In genomic region chr11:35953081-35953480, GRCh38 we compare ENCODE assay signal across 15 cellular contexts. TPM values are rescaled to one million over a fixed set of nuclear protein-coding genes. Genes with fewer than 3 reads are reported as not detected.
A peak's percentile ranks its signal among the peaks of the same experiment; 100 is the strongest.
DNase-seq lines count a peak whose midpoint lies in the region; ATAC-seq and TF ChIP-seq lines count a peak whose summit lies in the region.
"Had no signal": no experiment of that assay in that cellular context is flagged by ENCODE, and none has a peak within 500 bp of the region (broad histone marks: within the 10 kb centered on the region; RNA-seq: fewer than 3 reads in every experiment).

No MANE protein-coding gene starts in this region.

- CTCF ChIA-PET in PC-9 (lab: Charles Lee) = no interaction called here

- peaks cover 86% of the 10 kb centered on the region for H3K79me2 ChIP-seq in PC-9 (ENCODE audit: low read depth)
- H3K79me2 ChIP-seq: parathyroid adenoma had no signal

- BruUV-seq in PC-9 (replicated peaks; lab: Mats Ljungman, UMichigan) = no TSS peak

- ATAC-seq in HG02571 (IDR thresholded peaks at IDR 0.05; ENCODE audit: unreplicated experiment) (no peak), HG03039 (IDR thresholded peaks at IDR 0.05; ENCODE audit: unreplicated experiment) (no peak)
- ATAC-seq: activated T-helper 17 cell treated with anti-CD3 and anti-CD28 coated beads, Interleukin-2, amount 50 U/mL, for 72 hours had no signal

- no peak overlapping the region for H3K4me3 Mint-ChIP-seq in activated T-helper 1 cell treated with anti-CD3 and anti-CD28 coated beads, Interleukin-12 subunit alpha, Interleukin-12 subunit beta, Interleukin-2, Interleukin-4 antibody, amounts not matched to agents 30 ng/mL and 10 ng/mL and 1 ng/mL, durations not matched to agents 14 hours and 24 hours and 36 hours
- H3K4me3 Mint-ChIP-seq: activated T-helper 17 cell treated with anti-CD3 and anti-CD28 coated beads, Interleukin-2, amount 50 U/mL, for 72 hours had no signal

- H3K27me3 Mint-ChIP-seq in activated T-helper 1 cell treated with anti-CD3 and anti-CD28 coated beads, Interleukin-12 subunit alpha, Interleukin-12 subunit beta, Interleukin-2, Interleukin-4 antibody, amounts not matched to agents 30 ng/mL and 10 ng/mL and 1 ng/mL, durations not matched to agents 14 hours and 24 hours and 36 hours (ENCODE audit: insufficient read depth) = no peaks in the 10 kb centered on the region

- H3K36me3 ChIP-seq in SJCRH30 (no peaks in the 10 kb centered on the region; the same call in 1 of the 2 replicates), PC-9 (ENCODE audit: low read depth) (no peaks in the 10 kb centered on the region)

- DNase-seq in COLO829 (ENCODE audit: low spot score) = peak; percentile 63
- peak; percentile 68 to 72 for DNase-seq in SJCRH30
- peak; percentile 48 to 79 (median 64) for DNase-seq in dorsolateral prefrontal cortex
- peak; percentile 43 for DNase-seq in occipital lobe (lab: John Stamatoyannopoulos, UW)
- DNase-seq in PC-9 = no peak
- no peak for DNase-seq in activated T-helper 1 cell treated with anti-CD3 and anti-CD28 coated beads, Interleukin-12 subunit alpha, Interleukin-12 subunit beta, Interleukin-2, Interleukin-4 antibody, amounts not matched to agents 30 ng/mL and 10 ng/mL and 1 ng/mL, durations not matched to agents 14 hours and 24 hours and 36 hours (ENCODE audit: low spot score)
- DNase-seq: AML-193; NCI-H510A treated with DMSO at 0.1 percent for 48 hours; RPMI8226; stimulated activated CD4-positive, alpha-beta T cell treated with anti-CD3 and anti-CD28 coated beads, Interleukin-2, amount 100 ng/mL, for 24 hours had no signal

- intact Hi-C loops in dorsolateral prefrontal cortex (cut with DNase I) = no loop called here
- intact Hi-C loops in PC-9 (cut with micrococcal nuclease; ENCODE audit: unreplicated experiment) = no loop called here
- intact Hi-C loops in activated T-helper 1 cell treated with anti-CD3 and anti-CD28 coated beads, Interleukin-12 subunit alpha, Interleukin-12 subunit beta, Interleukin-2, Interleukin-4 antibody, amounts not matched to agents 30 ng/mL and 10 ng/mL and 1 ng/mL, durations not matched to agents 14 hours and 24 hours and 36 hours (cut with micrococcal nuclease) = no loop called here

- H3K4me3 ChIP-seq in SJCRH30 (no peak overlapping the region), dorsolateral prefrontal cortex (peak overlapping the region in 25 of 59 donors; percentile 1 to 41 (median 13)), PC-9 (no peak overlapping the region)

- H3K4me1 ChIP-seq in SJCRH30 (peaks cover 42% of the 10 kb centered on the region), PC-9 (replicated peaks; ENCODE audit: insufficient read depth) (peaks cover 6% of the 10 kb centered on the region; the same call in 1 of the 2 replicates)
- H3K4me1 ChIP-seq: parathyroid adenoma had no signal

- POLR2A ChIA-PET in PC-9 (lab: Charles Lee; ENCODE audit: unreplicated experiment) = no interaction called here

- H3K27ac ChIP-seq in SJCRH30 (peak overlapping the region; percentile 31), dorsolateral prefrontal cortex (peak overlapping the region in 57 of 59 donors; percentile 0 to 90 (median 69)), PC-9 (no peak overlapping the region)
- H3K27ac ChIP-seq: epithelial cell of prostate, parathyroid adenoma had no signal

- H3K27ac Mint-ChIP-seq in activated T-helper 1 cell treated with anti-CD3 and anti-CD28 coated beads, Interleukin-12 subunit alpha, Interleukin-12 subunit beta, Interleukin-2, Interleukin-4 antibody, amounts not matched to agents 30 ng/mL and 10 ng/mL and 1 ng/mL, durations not matched to agents 14 hours and 24 hours and 36 hours = no peak overlapping the region
- H3K27ac Mint-ChIP-seq: activated T-helper 17 cell treated with anti-CD3 and anti-CD28 coated beads, Interleukin-2, amount 50 U/mL, for 72 hours had no signal

- no peaks in the 10 kb centered on the region for H3K4me1 Mint-ChIP-seq in activated T-helper 1 cell treated with anti-CD3 and anti-CD28 coated beads, Interleukin-12 subunit alpha, Interleukin-12 subunit beta, Interleukin-2, Interleukin-4 antibody, amounts not matched to agents 30 ng/mL and 10 ng/mL and 1 ng/mL, durations not matched to agents 14 hours and 24 hours and 36 hours (ENCODE audit: low read depth)
- H3K4me1 Mint-ChIP-seq: activated T-helper 17 cell treated with anti-CD3 and anti-CD28 coated beads, Interleukin-2, amount 50 U/mL, for 72 hours had no signal

- no peaks in the 10 kb centered on the region for H3F3A ChIP-seq in PC-9 (ENCODE audit: insufficient read depth, low read depth)

- H2AFZ ChIP-seq in PC-9 = no peak overlapping the region
- H2AFZ ChIP-seq: parathyroid adenoma had no signal

- no peaks in the 10 kb centered on the region for H3K9me3 ChIP-seq in SJCRH30 (replicated peaks)
- no peaks in the 10 kb centered on the region for H3K9me3 ChIP-seq in PC-9 (ENCODE audit: insufficient read depth, low read depth)

- H3K9me3 Mint-ChIP-seq in activated T-helper 1 cell treated with anti-CD3 and anti-CD28 coated beads, Interleukin-12 subunit alpha, Interleukin-12 subunit beta, Interleukin-2, Interleukin-4 antibody, amounts not matched to agents 30 ng/mL and 10 ng/mL and 1 ng/mL, durations not matched to agents 14 hours and 24 hours and 36 hours = no peaks in the 10 kb centered on the region
- H3K9me3 Mint-ChIP-seq: activated T-helper 17 cell treated with anti-CD3 and anti-CD28 coated beads, Interleukin-2, amount 50 U/mL, for 72 hours had no signal

- H4K20me1 ChIP-seq in PC-9 (ENCODE audit: insufficient read depth) = peaks cover 6% of the 10 kb centered on the region

- H3K36me3 Mint-ChIP-seq in activated T-helper 1 cell treated with anti-CD3 and anti-CD28 coated beads, Interleukin-12 subunit alpha, Interleukin-12 subunit beta, Interleukin-2, Interleukin-4 antibody, amounts not matched to agents 30 ng/mL and 10 ng/mL and 1 ng/mL, durations not matched to agents 14 hours and 24 hours and 36 hours (ENCODE audit: low read depth) = no peaks in the 10 kb centered on the region

- H3K4me2 ChIP-seq in PC-9 = no peak overlapping the region

- H3K9me2 ChIP-seq in PC-9 (ENCODE audit: insufficient read depth) = no peaks in the 10 kb centered on the region

- no peaks in the 10 kb centered on the region for H3K27me3 ChIP-seq in SJCRH30
- H3K27me3 ChIP-seq in dorsolateral prefrontal cortex = no peaks in the 10 kb centered on the region
- no peaks in the 10 kb centered on the region for H3K27me3 ChIP-seq in PC-9 (ENCODE audit: insufficient read depth, low read depth)

- no peak for TF ChIP-seq CTCF in dorsolateral prefrontal cortex (IDR thresholded peaks at IDR 0.05 in 54 of 56, conservative IDR thresholded peaks at IDR 0.05 in 2 of 56; ENCODE audit: low read depth in 1 of 56, partially characterized antibody in 56 of 56)
- TF ChIP-seq CTCF in PC-9 (conservative IDR thresholded peaks at IDR 0.05) = no peak

RNA-seq across cellular contexts. Expression of gene LDLRAD3, which starts 9.2 kb away (rescaled TPM):
- total RNA-seq in SJCRH30 (2014; rRNA removed; shearing (Covaris generic)) = 36.5 and 38.8 TPM in 2 replicates
- total RNA-seq in dorsolateral prefrontal cortex (10 to 100 TPM in 118 of 120 experiments, 1 to 10 TPM in 2; 8.6 to 50.7 (median 16.4) TPM), occipital lobe (58.8 TPM), PC-9 (2021) (15.9 and 19.5 TPM in 2 replicates)
- 0.57 and 0.76 TPM in 2 replicates for total RNA-seq in activated T-helper 1 cell treated with anti-CD3 and anti-CD28 coated beads, Interleukin-12 subunit alpha, Interleukin-12 subunit beta, Interleukin-2, Interleukin-4 antibody, amounts not matched to agents 30 ng/mL and 10 ng/mL and 1 ng/mL, durations not matched to agents 14 hours and 24 hours and 36 hours

Comparison
In these comparisons a context has a peak if more than half of its experiments do, and no peak if none do; other contexts are left out.
1. DNase-seq: peak in COLO829 (single experiment), SJCRH30 (2 of 2), dorsolateral prefrontal cortex (10 of 10) and occipital lobe (single experiment); none in PC-9 (0 of 2) and activated T-helper 1 cell treated with anti-CD3 and anti-CD28 coated beads, Interleukin-12 subunit alpha, Interleukin-12 subunit beta, Interleukin-2, Interleukin-4 antibody, amounts not matched to agents 30 ng/mL and 10 ng/mL and 1 ng/mL, durations not matched to agents 14 hours and 24 hours and 36 hours (single experiment).